Comparison of ENCODE assay signal across 1 cellular context in the genomic region with DNA sequence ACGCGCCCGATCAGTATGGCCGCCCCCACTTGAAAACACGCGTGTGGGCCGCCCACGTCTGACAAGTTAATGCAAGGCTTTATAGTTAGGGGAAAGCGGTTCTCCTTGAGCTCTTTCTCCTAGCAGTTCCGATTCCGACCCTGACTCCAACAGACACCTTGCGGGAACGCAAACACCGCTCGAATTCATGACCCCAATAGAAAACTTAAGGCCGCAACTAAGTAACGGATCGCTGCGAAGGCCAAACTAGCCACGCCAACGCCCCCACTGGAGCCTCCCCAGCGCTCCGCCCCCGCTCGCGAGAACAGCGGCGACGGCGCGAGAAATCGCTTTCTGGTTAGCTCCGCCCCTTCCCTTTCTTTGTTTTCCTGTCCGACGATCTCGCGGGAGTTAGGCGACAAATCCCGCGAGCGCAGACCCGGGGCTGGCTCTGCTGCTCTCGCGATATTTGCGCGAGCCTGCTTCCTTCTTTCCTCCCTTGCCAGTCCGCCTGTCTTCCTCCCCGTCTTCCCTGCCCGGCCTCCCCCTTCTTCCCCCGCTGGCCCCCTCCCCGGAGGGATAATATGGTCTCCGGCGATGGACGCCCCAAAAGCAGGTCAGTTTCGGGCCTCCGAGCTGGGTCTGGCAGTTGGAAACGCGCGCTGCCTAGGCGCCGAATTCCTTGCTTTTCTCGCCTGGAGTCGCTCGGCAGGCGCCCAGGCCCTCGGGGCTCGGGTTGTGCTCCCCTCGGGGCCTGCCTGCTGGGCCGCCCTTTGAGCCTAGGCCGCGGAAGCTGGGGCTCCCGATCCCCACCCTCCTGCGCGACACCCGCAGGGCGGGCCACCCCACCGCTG.
TF ChIP-seq lines count a peak whose summit lies in the region.

A gene with protein sequence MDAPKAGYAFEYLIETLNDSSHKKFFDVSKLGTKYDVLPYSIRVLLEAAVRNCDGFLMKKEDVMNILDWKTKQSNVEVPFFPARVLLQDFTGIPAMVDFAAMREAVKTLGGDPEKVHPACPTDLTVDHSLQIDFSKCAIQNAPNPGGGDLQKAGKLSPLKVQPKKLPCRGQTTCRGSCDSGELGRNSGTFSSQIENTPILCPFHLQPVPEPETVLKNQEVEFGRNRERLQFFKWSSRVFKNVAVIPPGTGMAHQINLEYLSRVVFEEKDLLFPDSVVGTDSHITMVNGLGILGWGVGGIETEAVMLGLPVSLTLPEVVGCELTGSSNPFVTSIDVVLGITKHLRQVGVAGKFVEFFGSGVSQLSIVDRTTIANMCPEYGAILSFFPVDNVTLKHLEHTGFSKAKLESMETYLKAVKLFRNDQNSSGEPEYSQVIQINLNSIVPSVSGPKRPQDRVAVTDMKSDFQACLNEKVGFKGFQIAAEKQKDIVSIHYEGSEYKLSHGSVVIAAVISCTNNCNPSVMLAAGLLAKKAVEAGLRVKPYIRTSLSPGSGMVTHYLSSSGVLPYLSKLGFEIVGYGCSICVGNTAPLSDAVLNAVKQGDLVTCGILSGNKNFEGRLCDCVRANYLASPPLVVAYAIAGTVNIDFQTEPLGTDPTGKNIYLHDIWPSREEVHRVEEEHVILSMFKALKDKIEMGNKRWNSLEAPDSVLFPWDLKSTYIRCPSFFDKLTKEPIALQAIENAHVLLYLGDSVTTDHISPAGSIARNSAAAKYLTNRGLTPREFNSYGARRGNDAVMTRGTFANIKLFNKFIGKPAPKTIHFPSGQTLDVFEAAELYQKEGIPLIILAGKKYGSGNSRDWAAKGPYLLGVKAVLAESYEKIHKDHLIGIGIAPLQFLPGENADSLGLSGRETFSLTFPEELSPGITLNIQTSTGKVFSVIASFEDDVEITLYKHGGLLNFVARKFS (plus strand): TSS at position 455 of the 833 bp plus-strand sequence. CDS start 122 bp downstream, at position 577.

TF ChIP-seq in SK-N-SH, 30 proteins besides CTCF, POLR2A, EP300 and RAD21 (continued from another document):
- TF ChIP-seq REST (IDR thresholded peaks at IDR 0.05; ENCODE audit: low read depth, low read length) (no peak; the same call in 1 of the 2 replicates), ZBTB33 (IDR thresholded peaks at IDR 0.05; ENCODE audit: borderline replicate concordance, low read depth) (peak; percentile 99), FOXJ3 (CRISPR knock-in tag; IDR thresholded peaks at IDR 0.05) (no peak), NRF1 (IDR thresholded peaks at IDR 0.05; ENCODE audit: low read depth, low read length) (no peak), ELF1 (IDR thresholded peaks at IDR 0.05) (peak; percentile 75), SMC3 (IDR thresholded peaks at IDR 0.05; ENCODE audit: low read depth, low read length) (no peak), EZH2phosphoT487 (IDR thresholded peaks at IDR 0.05; ENCODE audit: borderline replicate concordance, low read depth) (no peak), RXRA (IDR thresholded peaks at IDR 0.05; ENCODE audit: borderline replicate concordance, low read depth) (no peak), NFIC (IDR thresholded peaks at IDR 0.05; ENCODE audit: borderline replicate concordance) (no peak), GATA2 (CRISPR knock-in tag; IDR thresholded peaks at IDR 0.05) (no peak), MEF2A (IDR thresholded peaks at IDR 0.05; ENCODE audit: borderline replicate concordance, low read depth) (no peak)
- TF ChIP-seq, protein P1, sequence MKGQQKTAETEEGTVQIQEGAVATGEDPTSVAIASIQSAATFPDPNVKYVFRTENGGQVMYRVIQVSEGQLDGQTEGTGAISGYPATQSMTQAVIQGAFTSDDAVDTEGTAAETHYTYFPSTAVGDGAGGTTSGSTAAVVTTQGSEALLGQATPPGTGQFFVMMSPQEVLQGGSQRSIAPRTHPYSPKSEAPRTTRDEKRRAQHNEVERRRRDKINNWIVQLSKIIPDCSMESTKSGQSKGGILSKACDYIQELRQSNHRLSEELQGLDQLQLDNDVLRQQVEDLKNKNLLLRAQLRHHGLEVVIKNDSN (IDR thresholded peaks at IDR 0.05; ENCODE audit: borderline replicate concordance, low read depth) = no peak
